8 cellular contexts compared by ENCODE assay signal in genomic region chr1:154791292-154792278, GRCh38.
DNase-seq lines count a peak whose midpoint lies in the region; ATAC-seq, FAIRE-seq and TF ChIP-seq lines count a peak whose summit lies in the region.

No MANE protein-coding gene starts in this region.

- H3K36me3 Mint-ChIP-seq in osteocyte (ENCODE audit: unreplicated experiment): no peaks in the 10 kb centered on the region

- H3K27me3 Mint-ChIP-seq in osteocyte (ENCODE audit: unreplicated experiment): peaks cover 46% of the 10 kb centered on the region

- H3K9me3 Mint-ChIP-seq in osteocyte (ENCODE audit: unreplicated experiment): no peaks in the 10 kb centered on the region

- no peak for TF ChIP-seq POLR2A in GM12892 (IDR thresholded peaks at IDR 0.05; ENCODE audit: low read depth, low read length)

- peak; percentile 93 for FAIRE-seq in GM12892 (lab: Jason Lieb, UNC)

- H3K4me1 Mint-ChIP-seq in osteocyte (ENCODE audit: unreplicated experiment): peaks cover 7% of the 10 kb centered on the region

- H3K4me3 ChIP-seq in epithelial cell of esophagus (ENCODE audit: low read length): no peak overlapping the region

- TF ChIP-seq CTCF in epithelial cell of esophagus (IDR thresholded peaks at IDR 0.05; ENCODE audit: insufficient read depth, low read depth, low read length, missing control alignments): no peak
- TF ChIP-seq CTCF in osteocyte (IDR thresholded peaks at IDR 0.05): no peak

- ATAC-seq in HG02571 (IDR thresholded peaks at IDR 0.05; ENCODE audit: unreplicated experiment): peak; percentile 81

- no peak overlapping the region for H3K4me3 Mint-ChIP-seq in osteocyte (ENCODE audit: unreplicated experiment)

- no peak overlapping the region for H3K27ac Mint-ChIP-seq in osteocyte (ENCODE audit: unreplicated experiment)

- DNase-seq in GM12892 (ENCODE audit: insufficient read length) (peak; percentile 75), NCI-H146 treated with DMSO at 0.1 percent for 48 hours (lab: John Stamatoyannopoulos, UW; ENCODE audit: unreplicated experiment) (peak; percentile 6), epithelial cell of esophagus (ENCODE audit: low read depth) (peak; percentile 59), NCI-H2081 (lab: John Stamatoyannopoulos, UW) (no peak), osteocyte (ENCODE audit: extremely low spot score, unreplicated experiment) (no peak)
- peak; percentile 32 to 63 for DNase-seq in activated CD4-positive, alpha-beta T cell treated with anti-CD3 and anti-CD28 coated beads, Interleukin-2, amount 50 U/mL, for 24 hours (ENCODE audit: low read depth in 1 of 2, low spot score in 1 of 2)
- DNase-seq in stimulated activated CD8-positive, alpha-beta memory T cell treated with anti-CD3 and anti-CD28 coated beads, Interleukin-2, amount 100 ng/mL, for 1 hour (ENCODE audit: low read depth in 2 of 2): peak; percentile 50 to 60

Comparison
In these comparisons a context has a peak if more than half of its experiments do, and no peak if none do; other contexts are left out.
1. DNase-seq: peak in GM12892 (single experiment), NCI-H146 treated with DMSO at 0.1 percent for 48 hours (single experiment), activated CD4-positive, alpha-beta T cell treated with anti-CD3 and anti-CD28 coated beads, Interleukin-2, amount 50 U/mL, for 24 hours (2 of 2), epithelial cell of esophagus (single experiment) and stimulated activated CD8-positive, alpha-beta memory T cell treated with anti-CD3 and anti-CD28 coated beads, Interleukin-2, amount 100 ng/mL, for 1 hour (2 of 2); none in NCI-H2081 (0 of 2) and osteocyte (single experiment).